In the genomic region with DNA sequence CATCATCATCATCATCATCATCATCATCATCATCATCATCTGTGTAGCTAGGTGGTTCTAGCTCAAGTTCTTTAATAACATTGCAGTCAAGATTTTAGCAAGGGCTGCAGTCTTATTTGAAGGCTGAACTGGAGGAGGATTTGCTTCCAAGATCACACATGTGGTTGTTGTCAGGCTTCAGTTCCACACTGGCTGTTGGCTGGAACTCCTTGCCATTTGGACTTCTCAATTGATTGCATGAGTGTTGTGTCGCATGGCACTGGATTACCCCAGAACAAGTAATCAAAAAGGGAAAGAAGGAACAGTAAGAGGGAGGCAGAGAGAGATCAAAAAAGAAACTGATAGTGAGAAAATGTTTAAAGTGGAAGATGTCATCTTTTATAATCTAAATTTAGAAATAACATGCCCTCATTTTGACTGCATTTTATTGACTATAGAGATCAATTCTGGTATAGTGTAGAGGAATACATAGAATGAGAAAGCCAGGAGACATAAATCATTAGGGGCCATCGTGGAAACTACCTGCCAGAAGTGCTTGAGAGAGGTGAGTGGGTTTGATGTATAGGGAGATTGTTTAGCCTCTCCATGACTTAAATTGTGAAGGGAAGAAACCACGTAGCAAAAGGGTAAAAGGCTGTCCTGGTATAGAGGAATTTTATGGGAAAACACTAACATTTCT, we compare ENCODE assay signal across 25 cellular contexts.
A peak's percentile ranks its signal among the peaks of the same experiment; 100 is the strongest.
DNase-seq lines count a peak whose midpoint lies in the region; ATAC-seq and TF ChIP-seq lines count a peak whose summit lies in the region.
"Had no signal": no experiment of that assay in that cellular context is flagged by ENCODE, and none has a peak within 500 bp of the region (broad histone marks: within the 10 kb centered on the region; RNA-seq: fewer than 3 reads in every experiment).

No MANE protein-coding gene starts in this region.

- peak overlapping the region; percentile 17 for H2AK9ac ChIP-seq in IMR-90 (replicated peaks; ENCODE audit: low read depth, low read length, poor library complexity)

- H3K23ac ChIP-seq in IMR-90 (ENCODE audit: low read depth, low read length): no peak overlapping the region

- 67% methylated on average over 1 of the region's 3 CpGs; no CpG with 5 or more reads in 1 of the 2 experiments for WGBS in IMR-90 (ENCODE audit: extremely low coverage in 2 of 2, insufficient read length in 1 of 2), 2 experiments

- no peaks in the 10 kb centered on the region for H4K20me1 ChIP-seq in IMR-90 (ENCODE audit: insufficient read depth, low read length)

- no peaks in the 10 kb centered on the region for H3K36me3 ChIP-seq in IMR-90 (ENCODE audit: control insufficient read depth, insufficient read depth, low read length)
- H3K36me3 ChIP-seq: lower lobe of right lung, neutrophil, vagina had no signal

- no TSS peak for BruUV-seq in IMR-90 (replicated peaks; lab: Mats Ljungman, UMichigan)

- no peak overlapping the region for H3K18ac ChIP-seq in IMR-90 (ENCODE audit: low read depth, low read length)

- peak; percentile 50 for ATAC-seq in GM18502 (IDR thresholded peaks at IDR 0.05; ENCODE audit: poor library complexity, unreplicated experiment)
- ATAC-seq in GM21723 (IDR thresholded peaks at IDR 0.05; ENCODE audit: unreplicated experiment): peak; percentile 43
- ATAC-seq in IMR-90 (ENCODE audit: low read depth): no peak
- ATAC-seq in HG02623 (IDR thresholded peaks at IDR 0.05; ENCODE audit: unreplicated experiment): no peak

- H3K79me1 ChIP-seq in IMR-90 (ENCODE audit: low read depth in 1 of 2, low read length in 2 of 2): no peaks in the 10 kb centered on the region

- no peaks in the 10 kb centered on the region for H3K4me1 ChIP-seq in IMR-90 (ENCODE audit: control insufficient read depth, insufficient read depth, low read length)
- H3K4me1 ChIP-seq: lower lobe of right lung had no signal

- no peak overlapping the region for H2BK120ac ChIP-seq in IMR-90 (ENCODE audit: low read depth, low read length)

- no peak overlapping the region for H4K91ac ChIP-seq in IMR-90 (ENCODE audit: insufficient read depth, low read depth, low read length)

- TF ChIP-seq RAD21 in IMR-90 (IDR thresholded peaks at IDR 0.05; ENCODE audit: low read length): no peak

- H3K4me2 ChIP-seq in IMR-90 (ENCODE audit: low read depth, low read length): no peak overlapping the region

- H3K56ac ChIP-seq in IMR-90 (ENCODE audit: extremely low read depth, insufficient read depth, low read length): no peak overlapping the region

- H4K8ac ChIP-seq in IMR-90 (ENCODE audit: low read depth in 2 of 2, low read length in 2 of 2): no peak overlapping the region

- no peak overlapping the region for H3K4me3 ChIP-seq in IMR-90 (ENCODE audit: insufficient read depth, low read depth, low read length)
- H3K4me3 ChIP-seq: lower lobe of right lung, vagina had no signal

- no peaks in the 10 kb centered on the region for H3K36me3 Mint-ChIP-seq in T-helper 2 cell treated with Interferon-gamma antibody and Interleukin-4, amounts not matched to agents 5 μg/mL and 100 μg/mL, for 36 hours (ENCODE audit: low read depth)
- H3K36me3 Mint-ChIP-seq: CD8-positive, alpha-beta memory T cell; IgD-negative memory B cell had no signal

- H3K27ac Mint-ChIP-seq in T-helper 2 cell treated with Interferon-gamma antibody and Interleukin-4, amounts not matched to agents 5 μg/mL and 100 μg/mL, for 36 hours: peak overlapping the region; percentile 12
- H3K27ac Mint-ChIP-seq: CD8-positive, alpha-beta memory T cell had no signal

- H2BK5ac ChIP-seq in IMR-90 (ENCODE audit: low read depth, low read length, poor library complexity, severe bottlenecking): no peak overlapping the region

- no peak for DNase-seq in T-helper 2 cell treated with Interferon-gamma antibody and Interleukin-4, amounts not matched to agents 5 μg/mL and 100 μg/mL, for 36 hours (ENCODE audit: low spot score)
- DNase-seq in T-helper 2 cell (no peak), IMR-90 (no peak), SHP77 treated with DMSO at 0.1 percent for 48 hours (lab: John Stamatoyannopoulos, UW) (no peak)
- no peak for DNase-seq in stimulated activated CD4-positive, alpha-beta T cell treated with anti-CD3 and anti-CD28 coated beads, Interleukin-15, amount 100 ng/mL, for 24 hours
- DNase-seq: 8988T; activated CD4-positive, alpha-beta T cell treated with anti-CD3 and anti-CD28 coated beads, Interleukin-2, amount 10 ng/mL, durations not matched to agents 7 days and 5 days; activated naive CD4-positive, alpha-beta T cell treated with anti-CD3 and anti-CD28 coated beads, Interleukin-2, amount 50 U/mL, for 16 hours; AML-193; CD8-positive, alpha-beta memory T cell; cerebellar nuclear complex; DMS79; islet precursor cell; lower lobe of right lung; MM.1S; NCI-H2171 treated with DMSO at 0.1 percent for 48 hours; NCI-H69; retina had no signal

- no peak overlapping the region for H2AFZ ChIP-seq in IMR-90 (replicated peaks; ENCODE audit: low read length, poor library complexity)

- intact Hi-C loops in IMR-90 (cut with micrococcal nuclease): no loop called here

- in situ Hi-C loops in IMR-90 (cut with MboI; ENCODE audit: low sequenced_read_pairs): no loop called here

- dilution Hi-C loops in IMR-90 (cut with HindIII; ENCODE audit: low sequenced_read_pairs, unreplicated experiment): no loop called here

- no peaks in the 10 kb centered on the region for H3K9me1 ChIP-seq in IMR-90 (ENCODE audit: insufficient read depth, low read length)

- no peak for TF ChIP-seq POLR2A in IMR-90 (IDR thresholded peaks at IDR 0.05; ENCODE audit: low read depth, low read length)

- peak overlapping the region; percentile 41 for H3K4me3 Mint-ChIP-seq in T-helper 2 cell treated with Interferon-gamma antibody and Interleukin-4, amounts not matched to agents 5 μg/mL and 100 μg/mL, for 36 hours
- H3K4me3 Mint-ChIP-seq: CD8-positive, alpha-beta memory T cell; IgD-negative memory B cell had no signal

- peaks cover 2% of the 10 kb centered on the region; the same call in 1 of the 2 replicates for H3K27me3 ChIP-seq in IMR-90 (ENCODE audit: control insufficient read depth, insufficient read depth, low read length)
- H3K27me3 ChIP-seq: neutrophil, vagina had no signal

- TF ChIP-seq CTCF in IMR-90 (conservative IDR thresholded peaks at IDR 0.05; ENCODE audit: low read depth, low read length): no peak

- no peak overlapping the region for H2BK20ac ChIP-seq in IMR-90 (ENCODE audit: low read depth, low read length)

- CTCF ChIA-PET in IMR-90 (lab: Yijun Ruan, JAX): no interaction called here

- H3K14ac ChIP-seq in IMR-90 (replicated peaks; ENCODE audit: low read depth, low read length): no peak overlapping the region

- no peak overlapping the region for H3K9ac ChIP-seq in IMR-90 (ENCODE audit: low read depth, low read length)

- H3K9me3 ChIP-seq in IMR-90 (ENCODE audit: control insufficient read depth, insufficient read depth, low read length): no peaks in the 10 kb centered on the region
- H3K9me3 ChIP-seq: lower lobe of right lung, neutrophil, vagina had no signal

- no peak overlapping the region for H2BK15ac ChIP-seq in IMR-90 (ENCODE audit: low read depth, low read length)

- H3K27me3 Mint-ChIP-seq in T-helper 2 cell treated with Interferon-gamma antibody and Interleukin-4, amounts not matched to agents 5 μg/mL and 100 μg/mL, for 36 hours (ENCODE audit: low read depth): no peaks in the 10 kb centered on the region
- H3K27me3 Mint-ChIP-seq: activated CD4-positive, alpha-beta T cell treated with anti-CD3 and anti-CD28 coated beads, Interleukin-2, amount 10 ng/mL, durations not matched to agents 7 days and 5 days; IgD-negative memory B cell had no signal

- H4K5ac ChIP-seq in IMR-90 (ENCODE audit: low read depth, low read length): no peak overlapping the region

- H3K9me3 Mint-ChIP-seq in T-helper 2 cell treated with Interferon-gamma antibody and Interleukin-4, amounts not matched to agents 5 μg/mL and 100 μg/mL, for 36 hours: no peaks in the 10 kb centered on the region

- no peak overlapping the region for H2AK5ac ChIP-seq in IMR-90 (ENCODE audit: low read depth, low read length)

- H3K4ac ChIP-seq in IMR-90 (ENCODE audit: low read depth, low read length): no peak overlapping the region

- no peak overlapping the region for H3K27ac ChIP-seq in IMR-90 (ENCODE audit: insufficient read depth, low read length)
- H3K27ac ChIP-seq: HL-60, lower lobe of right lung, neutrophil, vagina had no signal

- POLR2A ChIA-PET in IMR-90 (lab: Charles Lee; ENCODE audit: unreplicated experiment): no interaction called here

- H3K4me1 Mint-ChIP-seq in T-helper 2 cell treated with Interferon-gamma antibody and Interleukin-4, amounts not matched to agents 5 μg/mL and 100 μg/mL, for 36 hours (ENCODE audit: low read depth): peaks cover 16% of the 10 kb centered on the region
- H3K4me1 Mint-ChIP-seq: CD8-positive, alpha-beta memory T cell; IgD-negative memory B cell had no signal

TF ChIP-seq in IMR-90, 13 proteins besides CTCF, POLR2A, EP300 and RAD21:
- TF ChIP-seq, protein P1, sequence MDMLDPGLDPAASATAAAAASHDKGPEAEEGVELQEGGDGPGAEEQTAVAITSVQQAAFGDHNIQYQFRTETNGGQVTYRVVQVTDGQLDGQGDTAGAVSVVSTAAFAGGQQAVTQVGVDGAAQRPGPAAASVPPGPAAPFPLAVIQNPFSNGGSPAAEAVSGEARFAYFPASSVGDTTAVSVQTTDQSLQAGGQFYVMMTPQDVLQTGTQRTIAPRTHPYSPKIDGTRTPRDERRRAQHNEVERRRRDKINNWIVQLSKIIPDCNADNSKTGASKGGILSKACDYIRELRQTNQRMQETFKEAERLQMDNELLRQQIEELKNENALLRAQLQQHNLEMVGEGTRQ (IDR thresholded peaks at IDR 0.05; ENCODE audit: low read depth, low read length): no peak
- TF ChIP-seq, protein P2, sequence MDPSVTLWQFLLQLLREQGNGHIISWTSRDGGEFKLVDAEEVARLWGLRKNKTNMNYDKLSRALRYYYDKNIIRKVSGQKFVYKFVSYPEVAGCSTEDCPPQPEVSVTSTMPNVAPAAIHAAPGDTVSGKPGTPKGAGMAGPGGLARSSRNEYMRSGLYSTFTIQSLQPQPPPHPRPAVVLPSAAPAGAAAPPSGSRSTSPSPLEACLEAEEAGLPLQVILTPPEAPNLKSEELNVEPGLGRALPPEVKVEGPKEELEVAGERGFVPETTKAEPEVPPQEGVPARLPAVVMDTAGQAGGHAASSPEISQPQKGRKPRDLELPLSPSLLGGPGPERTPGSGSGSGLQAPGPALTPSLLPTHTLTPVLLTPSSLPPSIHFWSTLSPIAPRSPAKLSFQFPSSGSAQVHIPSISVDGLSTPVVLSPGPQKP (IDR thresholded peaks at IDR 0.05; ENCODE audit: borderline replicate concordance, low read depth, low read length): no peak
- no peak for TF ChIP-seq BHLHE40 (IDR thresholded peaks at IDR 0.05; ENCODE audit: low read depth, low read length)
- no peak for TF ChIP-seq CEBPB (IDR thresholded peaks at IDR 0.05; ENCODE audit: low read depth, low read length)
- TF ChIP-seq RCOR1 (IDR thresholded peaks at IDR 0.05; ENCODE audit: insufficient replicate concordance, low read length): no peak

Comparison
In these comparisons a context has a peak if more than half of its experiments do, and no peak if none do; other contexts are left out.
1. ATAC-seq: peak in GM18502 (single experiment) and GM21723 (single experiment); none in IMR-90 (single experiment) and HG02623 (single experiment).